1 cellular context compared by ENCODE assay signal in the genomic region with DNA sequence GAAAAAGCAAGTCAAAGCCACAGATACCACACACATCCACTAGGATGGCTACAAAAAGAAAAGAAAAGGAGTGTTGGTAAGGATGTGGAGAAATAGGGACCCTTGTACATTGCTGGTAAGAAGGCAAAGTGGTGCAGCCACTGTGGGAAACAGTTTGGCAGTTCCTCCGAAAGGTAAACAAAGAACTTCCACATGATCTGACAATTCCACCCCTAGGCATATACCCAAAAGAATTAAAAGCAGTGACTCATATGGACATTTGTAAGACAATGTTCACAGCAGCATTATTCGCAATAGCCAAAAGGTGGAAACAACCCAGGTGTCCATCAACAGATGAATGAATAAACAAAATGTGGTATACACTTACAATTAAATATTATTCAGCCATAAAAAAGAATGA.
TF ChIP-seq lines count a peak whose summit lies in the region.

No MANE protein-coding gene starts in this region.

TF ChIP-seq in IMR-90, 13 proteins besides CTCF, POLR2A, EP300 and RAD21:
- TF ChIP-seq SMC3 (IDR thresholded peaks at IDR 0.05; ENCODE audit: low read depth, low read length) (no peak), NFE2L2 (IDR thresholded peaks at IDR 0.05; ENCODE audit: low read depth, low read length) (no peak), RFX5 (IDR thresholded peaks at IDR 0.05; ENCODE audit: low read depth, low read length) (no peak), MAFK (IDR thresholded peaks at IDR 0.05; ENCODE audit: low read depth, low read length) (no peak), FOS (IDR thresholded peaks at IDR 0.05; ENCODE audit: low read depth, low read length) (no peak), RCOR1 (IDR thresholded peaks at IDR 0.05; ENCODE audit: insufficient replicate concordance, low read length) (no peak), CHD1 (IDR thresholded peaks at IDR 0.05; ENCODE audit: low read depth, low read length) (no peak)
- TF ChIP-seq, protein P1, sequence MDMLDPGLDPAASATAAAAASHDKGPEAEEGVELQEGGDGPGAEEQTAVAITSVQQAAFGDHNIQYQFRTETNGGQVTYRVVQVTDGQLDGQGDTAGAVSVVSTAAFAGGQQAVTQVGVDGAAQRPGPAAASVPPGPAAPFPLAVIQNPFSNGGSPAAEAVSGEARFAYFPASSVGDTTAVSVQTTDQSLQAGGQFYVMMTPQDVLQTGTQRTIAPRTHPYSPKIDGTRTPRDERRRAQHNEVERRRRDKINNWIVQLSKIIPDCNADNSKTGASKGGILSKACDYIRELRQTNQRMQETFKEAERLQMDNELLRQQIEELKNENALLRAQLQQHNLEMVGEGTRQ (IDR thresholded peaks at IDR 0.05; ENCODE audit: low read depth, low read length) = no peak
